In the genomic region with DNA sequence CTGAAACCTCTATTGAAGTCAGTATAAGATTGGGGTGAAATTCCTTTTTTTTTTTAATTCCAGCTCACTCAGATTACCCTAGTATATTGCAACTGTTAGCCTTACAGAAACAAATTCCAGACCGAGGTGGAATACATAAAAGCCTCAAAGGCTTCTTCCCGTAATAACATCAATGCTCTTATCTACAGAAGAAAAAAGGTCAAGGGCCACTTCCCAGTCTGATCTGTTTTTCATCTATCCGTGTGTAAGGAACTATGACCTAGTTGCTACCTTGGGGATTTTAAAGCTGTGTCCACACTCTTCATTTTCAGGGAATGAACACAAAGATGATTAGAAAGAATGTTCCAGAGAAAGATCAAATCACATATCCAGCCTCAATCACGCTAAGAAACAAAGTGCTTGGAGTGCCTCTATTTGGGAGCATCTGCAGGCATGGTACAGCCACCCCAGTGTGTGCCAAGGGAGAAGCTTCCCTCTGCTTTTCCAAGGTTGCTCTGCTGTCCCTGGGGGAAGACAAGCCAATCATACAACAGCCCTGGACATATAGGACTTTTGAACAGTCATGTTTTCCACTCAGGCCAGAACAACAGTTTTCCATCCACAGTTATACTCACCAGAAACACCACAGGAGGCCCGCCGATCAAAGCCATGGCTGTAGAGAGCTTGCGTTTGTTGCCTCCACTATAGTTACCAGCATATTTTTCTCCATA, we compare ENCODE assay signal across 2 cellular contexts.
TF ChIP-seq lines count a peak whose summit lies in the region.

No MANE protein-coding gene starts in this region.

TF ChIP-seq in K562, 482 proteins besides CTCF, POLR2A, EP300 and RAD21:
- TF ChIP-seq KAT8 (IDR thresholded peaks at IDR 0.05; ENCODE audit: low read depth) = no peak
- no peak for TF ChIP-seq ZNF354B (CRISPR knock-in tag; IDR thresholded peaks at IDR 0.05)
- peak; percentile 17 for TF ChIP-seq CBX8 (IDR thresholded peaks at IDR 0.05; ENCODE audit: borderline replicate concordance, extremely low read depth, low read depth, low read length, poor library complexity, severe bottlenecking)

TF ChIP-seq in liver, 16 proteins besides CTCF, POLR2A, EP300 and RAD21:
- TF ChIP-seq NR2F2 (IDR thresholded peaks at IDR 0.05) = peak; percentile 39
- no peak for TF ChIP-seq TAF1 (conservative IDR thresholded peaks at IDR 0.05)
